ENCODE assay signal across 31 cellular contexts in the genomic region with DNA sequence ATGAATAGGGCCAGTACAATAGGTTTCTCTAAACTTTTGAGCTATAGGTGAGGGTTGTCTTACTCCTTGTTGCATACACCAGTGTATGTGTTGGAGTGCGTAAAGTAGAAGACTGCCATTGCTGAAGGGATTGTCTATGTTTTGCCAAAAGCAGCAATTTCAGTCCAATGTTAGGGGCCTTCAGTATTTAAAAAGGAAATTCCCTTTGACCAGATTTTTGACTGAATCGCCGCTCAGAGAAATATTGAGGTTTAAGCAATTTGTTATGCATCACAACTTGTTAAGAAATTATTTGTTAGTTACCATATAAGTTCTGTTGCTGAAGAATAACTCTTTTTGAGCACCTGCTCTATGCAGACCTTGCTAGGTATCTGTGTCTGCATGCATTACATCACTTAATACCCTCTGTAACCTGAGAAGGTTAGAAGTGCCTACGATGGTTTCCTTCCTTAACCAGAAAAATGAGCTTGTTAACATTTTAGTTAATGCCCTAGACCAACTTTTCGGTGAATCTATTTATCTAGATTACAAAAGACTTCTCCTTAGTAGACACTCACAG. TPM values are rescaled to one million over a fixed set of nuclear protein-coding genes. Genes with fewer than 3 reads are reported as not detected.
DNase-seq lines count a peak whose midpoint lies in the region; ATAC-seq, FAIRE-seq and TF ChIP-seq lines count a peak whose summit lies in the region.
"Had no signal": no experiment of that assay in that cellular context is flagged by ENCODE, and none has a peak within 500 bp of the region (broad histone marks: within the 10 kb centered on the region; RNA-seq: fewer than 3 reads in every experiment).

No MANE protein-coding gene starts in this region.

- H3K36me3 ChIP-seq in GM12878 (ENCODE audit: control insufficient read depth in 2 of 2, insufficient read depth in 2 of 2, low read length in 1 of 2) = no peaks in the 10 kb centered on the region
- H3K36me3 ChIP-seq: esophagus muscularis mucosa, heart right ventricle, lower lobe of right lung, ovary had no signal

- H2AFZ ChIP-seq in GM12878 (ENCODE audit: control insufficient read depth, low read depth, low read length) = no peak overlapping the region

- ATAC-seq in GM19023 (IDR thresholded peaks at IDR 0.05; ENCODE audit: unreplicated experiment) (peak; percentile 34), GM21786 (IDR thresholded peaks at IDR 0.05; ENCODE audit: unreplicated experiment) (peak; percentile 32), HG02884 (IDR thresholded peaks at IDR 0.05; ENCODE audit: unreplicated experiment) (peak; percentile 34), GM12878 (peak; percentile 60), HG03342 (IDR thresholded peaks at IDR 0.05; ENCODE audit: unreplicated experiment) (no peak)
- ATAC-seq: foreskin keratinocyte, heart right ventricle, lower lobe of right lung had no signal

- intact Hi-C loops in GM12878 (cut with micrococcal nuclease; ENCODE audit: unreplicated experiment) = no loop called here

- no peaks in the 10 kb centered on the region for H3K79me2 ChIP-seq in GM12878 (ENCODE audit: control insufficient read depth, insufficient read depth, low read length)

- H3K27ac Mint-ChIP-seq in activated CD4-positive, alpha-beta T cell treated with anti-CD3 and anti-CD28 coated beads, Interleukin-2, amount 10 ng/mL, durations not matched to agents 7 days and 5 days = no peak overlapping the region
- H3K27ac Mint-ChIP-seq: dendritic cell treated with granulocyte-macrophage colony-stimulating factor and Interleukin-4, amounts not matched to agents 40 ng/mL and 50 ng/mL, for 4 days; nephron progenitor cell had no signal

- SMC1A ChIA-PET in GM12878 (lab: Charles Lee; ENCODE audit: uncharacterized antibody, unreplicated experiment) = interaction anchor here (0.9 to 19.4 kb wide), 13 partner anchors 9 to 297 kb away, joined by 3 to 399 read pairs (median 14); no protein-coding TSS in a partner anchor

- no peak overlapping the region for H3K4me3 ChIP-seq in GM12878
- H3K4me3 ChIP-seq: esophagus muscularis mucosa, heart right ventricle, lower lobe of right lung, ovary, smooth muscle cell had no signal

- peaks cover 16% of the 10 kb centered on the region for H3K9me3 Mint-ChIP-seq in activated CD4-positive, alpha-beta T cell treated with anti-CD3 and anti-CD28 coated beads, Interleukin-2, amount 10 ng/mL, durations not matched to agents 7 days and 5 days
- H3K9me3 Mint-ChIP-seq: central memory CD8-positive, alpha-beta T cell; dendritic cell treated with granulocyte-macrophage colony-stimulating factor and Interleukin-4, amounts not matched to agents 40 ng/mL and 50 ng/mL, for 4 days had no signal

- no peak for TF ChIP-seq POLR2A in GM12878 (IDR thresholded peaks at IDR 0.05; ENCODE audit: low read depth, low read length)

- no peak for TF ChIP-seq CTCF in GM12878 (IDR thresholded peaks at IDR 0.05 in 2 of 3, conservative IDR thresholded peaks at IDR 0.05 in 1 of 3; ENCODE audit: control insufficient read depth in 2 of 3, extremely low read depth in 1 of 3, insufficient read depth in 1 of 3, low read depth in 3 of 3, low read length in 3 of 3)

- RAD21 ChIA-PET in GM12878 (lab: Charles Lee; ENCODE audit: unreplicated experiment) = interaction anchor here (0.6 to 4.5 kb wide), 15 partner anchors 11 to 249 kb away, joined by 3 to 66 read pairs (median 11); no protein-coding TSS in a partner anchor

- H3K4me1 ChIP-seq in GM12878 (ENCODE audit: control insufficient read depth, insufficient read depth, low read length) = peaks cover 32% of the 10 kb centered on the region
- H3K4me1 ChIP-seq: esophagus muscularis mucosa, foreskin keratinocyte, lower lobe of right lung had no signal

- H3K9me3 ChIP-seq in GM12878 (replicated peaks; ENCODE audit: control insufficient read depth, insufficient read depth, low read length) = no peaks in the 10 kb centered on the region; the same call in 1 of the 3 replicates
- H3K9me3 ChIP-seq: esophagus muscularis mucosa, lower lobe of right lung, ovary had no signal

- H3K4me2 ChIP-seq in GM12878 (ENCODE audit: control insufficient read depth, insufficient read depth) = no peak overlapping the region
- H3K4me2 ChIP-seq: smooth muscle cell had no signal

- TF ChIP-seq EP300 in GM12878 (IDR thresholded peaks at IDR 0.05; ENCODE audit: borderline replicate concordance in 1 of 2, control insufficient read depth in 1 of 2, low read depth in 2 of 2, low read length in 2 of 2) = no peak

- peak; percentile 62 for FAIRE-seq in GM12878 (lab: Jason Lieb, UNC)

- H3K9ac ChIP-seq in GM12878 (ENCODE audit: control insufficient read depth, insufficient read depth, low read length) = no peak overlapping the region

- H3K27me3 Mint-ChIP-seq in activated CD4-positive, alpha-beta T cell treated with anti-CD3 and anti-CD28 coated beads, Interleukin-2, amount 10 ng/mL, durations not matched to agents 7 days and 5 days = no peaks in the 10 kb centered on the region
- H3K27me3 Mint-ChIP-seq: central memory CD8-positive, alpha-beta T cell; dendritic cell treated with granulocyte-macrophage colony-stimulating factor and Interleukin-4, amounts not matched to agents 40 ng/mL and 50 ng/mL, for 4 days had no signal

- H3K4me3 Mint-ChIP-seq in activated CD4-positive, alpha-beta T cell treated with anti-CD3 and anti-CD28 coated beads, Interleukin-2, amount 10 ng/mL, durations not matched to agents 7 days and 5 days = no peak overlapping the region
- H3K4me3 Mint-ChIP-seq: central memory CD8-positive, alpha-beta T cell; dendritic cell treated with granulocyte-macrophage colony-stimulating factor and Interleukin-4, amounts not matched to agents 40 ng/mL and 50 ng/mL, for 4 days; nephron progenitor cell had no signal

- H3K27me3 ChIP-seq in GM12878 (replicated peaks in 1 of 2; ENCODE audit: control insufficient read depth in 2 of 2, insufficient read depth in 2 of 2, low read length in 1 of 2) = no peaks in the 10 kb centered on the region; a peak in 1 of 4 replicates
- H3K27me3 ChIP-seq: esophagus muscularis mucosa, foreskin keratinocyte, heart right ventricle, ovary had no signal

- no peaks in the 10 kb centered on the region for H4K20me1 ChIP-seq in GM12878 (ENCODE audit: control insufficient read depth, insufficient read depth)

- H3K4me1 Mint-ChIP-seq in activated CD4-positive, alpha-beta T cell treated with anti-CD3 and anti-CD28 coated beads, Interleukin-2, amount 10 ng/mL, durations not matched to agents 7 days and 5 days = peaks cover 4% of the 10 kb centered on the region
- H3K4me1 Mint-ChIP-seq: central memory CD8-positive, alpha-beta T cell; nephron progenitor cell had no signal

- no peak overlapping the region for H3K27ac ChIP-seq in GM12878 (ENCODE audit: control insufficient read depth, insufficient read depth)
- H3K27ac ChIP-seq: esophagus muscularis mucosa, foreskin keratinocyte, heart right ventricle, lower lobe of right lung, ovary, VCaP had no signal

- peaks cover 1% of the 10 kb centered on the region for H3K36me3 Mint-ChIP-seq in activated CD4-positive, alpha-beta T cell treated with anti-CD3 and anti-CD28 coated beads, Interleukin-2, amount 10 ng/mL, durations not matched to agents 7 days and 5 days (ENCODE audit: low read depth)

- CTCF ChIA-PET in GM12878 (lab: Yijun Ruan, JAX) = interaction anchor here (1.0 to 11.7 kb wide), 15 partner anchors 9 to 303 kb away, joined by 3 to 130 read pairs (median 6); no protein-coding TSS in a partner anchor
- CTCF ChIA-PET in activated CD4-positive, alpha-beta T cell treated with anti-CD3 and anti-CD28 coated beads, Interleukin-2, amount 10 ng/mL, durations not matched to agents 7 days and 5 days (lab: Charles Lee) = interaction anchor here (0.6 to 0.8 kb wide), 2 partner anchors 15 to 1282 kb away, joined by 3 read pairs; no protein-coding TSS in a partner anchor

- DNase-seq in GM12878 (ENCODE audit: low read depth, low spot score) (no peak), mesenteric fat pad (ENCODE audit: low spot score) (no peak)
- DNase-seq in activated CD4-positive, alpha-beta T cell treated with anti-CD3 and anti-CD28 coated beads, Interleukin-2, amount 10 ng/mL, durations not matched to agents 7 days and 5 days = no peak
- DNase-seq: activated gamma-delta T cell; activated T-cell treated with anti-CD3 and anti-CD28 coated beads, Interleukin-2, amount 50 U/mL, for 1 hour; C1 segment of cervical spinal cord; Caco-2; heart right ventricle; lower lobe of right lung; NCI-H1694; NCI-H2171 treated with DMSO at 0.1 percent for 48 hours; NCI-H524 treated with DMSO at 0.1 percent for 48 hours; nephron progenitor cell; NK-92 treated with Interleukin-12 subunit alpha and Interleukin-12 subunit beta, amount 100 ng/mL, for 24 hours; ovary; SHP77; trophoblast cell had no signal

- TF ChIP-seq RAD21 in GM12878 (IDR thresholded peaks at IDR 0.05; ENCODE audit: insufficient read depth, low read depth, low read length) = no peak

- no TSS peak for BruUV-seq in GM12878 (replicated peaks; lab: Mats Ljungman, UMichigan)

- WGBS in GM12878 (ENCODE audit: insufficient coverage, insufficient replicate concordance, low lambda C conversion rate, missing lambda C conversion rate) = 22% methylated on average over 5 of the region's 5 CpGs

- POLR2A ChIA-PET in GM12878 (lab: Charles Lee) = interaction anchor here (0.6 to 3.0 kb wide), 16 partner anchors 9 to 163 kb away, joined by 3 to 23 read pairs (median 6); no protein-coding TSS in a partner anchor
- POLR2A ChIA-PET in activated CD4-positive, alpha-beta T cell treated with anti-CD3 and anti-CD28 coated beads, Interleukin-2, amount 10 ng/mL, durations not matched to agents 7 days and 5 days (lab: Charles Lee) = no interaction called here

- in situ Hi-C loops in GM12878 (cut with MboI) = no loop called here

RNA-seq across cellular contexts. Expression of a gene that starts 33.9 kb away (rescaled TPM):
- not detected in 2 replicates for total RNA-seq in GM12878 (2013; cell fraction: nucleolus; rRNA removed)
- total RNA-seq in GM12878 (2014; rRNA removed) (0.05 and 0.11 TPM in 2 replicates), GM12878 (2014; rRNA removed; fragmentation: Illumina TruSeq; extraction: Trizol) (0.14 and 0.36 TPM in 2 replicates), GM12878 (2021) (0.13 and 0.18 TPM in 2 replicates), mesenteric fat pad (not detected)
- not detected for polyA plus RNA-seq in GM12878 (2011; ENCODE audit: low read depth)
- polyA plus RNA-seq in GM12878 (2011; rRNA removed) (0.57 and 2.6 TPM in 2 replicates), GM12878 (2014; fragmentation: Illumina TruSeq; extraction: Trizol) (0.11 and 0.19 TPM in 2 replicates), GM12878 (2014; fragmentation: Nextera tagmentation; extraction: Ambion mirVana) (under 1 TPM; 0.10 to 0.11 TPM), GM12878 (2014; rRNA removed) (0.11 and 0.24 TPM in 2 replicates), GM12878 (2016; fragmentation: Nextera tagmentation; extraction: Ambion mirVana) (not detected)
- polyA plus RNA-seq in GM12878 (2011; cell fraction: cytosol; rRNA removed) = 0.18 and 0.27 TPM in 2 replicates
- 0.19 and 0.49 TPM in 2 replicates for polyA plus RNA-seq in GM12878 (2011; cell fraction: nucleus; rRNA removed)
- polyA plus RNA-seq in GM12878 (2012) = not detected in 2 replicates
- polyA minus RNA-seq in GM12878 (2011; rRNA and poly(A)+ RNA removed) = 0.21 and 0.22 TPM in 2 replicates
- polyA minus RNA-seq in GM12878 (2011; cell fraction: cytosol; rRNA and poly(A)+ RNA removed) = 2.7 TPM in 1 of 2 replicates, not detected in the other
- not detected in 2 replicates for polyA minus RNA-seq in GM12878 (2011; cell fraction: nucleus; rRNA and poly(A)+ RNA removed)
- total RNA-seq in activated CD4-positive, alpha-beta T cell treated with anti-CD3 and anti-CD28 coated beads, Interleukin-2, amount 10 ng/mL, durations not matched to agents 7 days and 5 days = not detected
- total RNA-seq: activated CD8-positive, alpha-beta memory T cell treated with anti-CD3 and anti-CD28 coated beads for 36 hours; Caco-2; esophagus muscularis mucosa; foreskin keratinocyte; heart right ventricle; kidney epithelial cell; lower lobe of right lung; ovary; subcutaneous adipose tissue; T-helper 2 cell treated with Interferon-gamma antibody and Interleukin-4, amounts not matched to agents 100 ng/mL and 5 ng/mL, for 36 hours had no signal
- polyA plus RNA-seq: foreskin keratinocyte, heart right ventricle, ovary had no signal
